In genomic region chr6:63705707-63706106, GRCh38 we compare ENCODE assay signal across 15 cellular contexts.
"Had no signal": no experiment of that assay in that cellular context is flagged by ENCODE, and none has a peak within 500 bp of the region (broad histone marks: within the 10 kb centered on the region; RNA-seq: fewer than 3 reads in every experiment).

No MANE protein-coding gene starts in this region.

- H3K36me3 ChIP-seq: colonic mucosa, ovary had no signal

- H3K4me3 ChIP-seq: colonic mucosa, heart left ventricle, left lung, ovary, sigmoid colon, SJSA1, upper lobe of right lung had no signal

- H3K27me3 ChIP-seq: colonic mucosa, heart left ventricle, left lung, ovary, sigmoid colon, SJSA1, upper lobe of right lung had no signal

- H3K27ac ChIP-seq: colonic mucosa, heart left ventricle, left lung, ovary, sigmoid colon, SJSA1, upper lobe of right lung had no signal

- ATAC-seq: heart left ventricle, left lung, upper lobe of right lung had no signal

- H3K4me1 ChIP-seq: colonic mucosa, heart left ventricle, left lung, sigmoid colon, SJSA1, upper lobe of right lung had no signal

- DNase-seq: activated CD4-positive, alpha-beta T cell treated with anti-CD3 and anti-CD28 coated beads for 4 hours; colonic mucosa; effector CD4-positive, alpha-beta T cell; heart left ventricle; islet precursor cell; mesenchymal stem cell; ovary; sigmoid colon; stimulated activated CD4-positive, alpha-beta T cell treated with anti-CD3 and anti-CD28 coated beads, Interleukin-2, amount 100 ng/mL, for 24 hours; stimulated activated naive CD4-positive, alpha-beta T cell treated with Interleukin-2 at 50 U/mL for 16 hours; SW 1271; T1000; upper lobe of right lung had no signal

- H3K9me3 ChIP-seq: colonic mucosa, heart left ventricle, left lung, ovary, sigmoid colon, SJSA1, upper lobe of right lung had no signal
